ENCODE assay signal across 14 cellular contexts in the genomic region with DNA sequence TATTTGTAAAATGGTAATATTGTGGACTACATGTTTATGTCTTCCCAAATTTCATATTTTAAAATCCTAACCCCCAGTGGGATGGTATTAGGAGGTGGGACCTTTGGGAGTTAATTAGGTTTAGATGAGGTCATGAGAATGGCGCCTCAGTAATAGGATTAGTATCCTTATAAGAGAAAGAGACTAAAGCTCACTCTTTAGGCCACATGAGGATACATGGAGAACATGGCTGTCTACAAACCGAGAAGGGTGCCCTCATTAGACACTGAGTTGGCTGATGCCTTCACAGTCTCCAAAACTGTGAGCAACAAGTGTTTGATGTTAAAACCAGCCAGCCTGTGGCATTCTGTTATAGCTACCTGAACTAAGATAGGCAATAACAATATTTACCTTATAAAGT. TPM values are rescaled to one million over a fixed set of nuclear protein-coding genes. Genes with fewer than 3 reads are reported as not detected.
"Had no signal": no experiment of that assay in that cellular context is flagged by ENCODE, and none has a peak within 500 bp of the region (broad histone marks: within the 10 kb centered on the region; RNA-seq: fewer than 3 reads in every experiment).

No MANE protein-coding gene starts in this region.

- H3K36me3 ChIP-seq: right atrium auricular region, upper lobe of right lung had no signal

- ATAC-seq: upper lobe of right lung, WTC11 had no signal

- H3K27me3 ChIP-seq: right atrium auricular region, upper lobe of right lung had no signal

- H3K27ac ChIP-seq: right atrium auricular region, skin epidermis, upper lobe of right lung had no signal

- DNase-seq: activated gamma-delta T cell; cerebellar nuclear complex; effector CD4-positive, alpha-beta T cell; left cardiac atrium; nucleus accumbens; stimulated activated CD4-positive, alpha-beta T cell treated with anti-CD3 and anti-CD28 coated beads, Interleukin-2, amount 100 ng/mL, for 48 hours; upper lobe of right lung had no signal

- H3K4me3 ChIP-seq: right atrium auricular region, skin epidermis, upper lobe of right lung had no signal

- H3K9me3 ChIP-seq: upper lobe of right lung had no signal

- H3K4me1 ChIP-seq: right atrium auricular region, upper lobe of right lung had no signal

RNA-seq across cellular contexts. Expression of gene OTOGL, which starts 58.3 kb away (rescaled TPM):
- total RNA-seq: activated CD4-positive, alpha-beta T cell treated with anti-CD3 and anti-CD28 coated beads for 36 hours; bronchial epithelial cell; natural killer cell treated with Interleukin-12 subunit alpha and Interleukin-12 subunit beta and Interleukin-15 and Interleukin-18, amount 100 ng/mL, for 72 hours; T-helper 2 cell treated with Interferon-gamma antibody and Interleukin-4, amounts not matched to agents 100 ng/mL and 5 ng/mL, for 36 hours had no signal
